Comparison of ENCODE assay signal across 1 cellular context in genomic region chrX:40103565-40104323, GRCh38.
TF ChIP-seq lines count a peak whose summit lies in the region.

No MANE protein-coding gene starts in this region.

TF ChIP-seq in SK-N-SH, 30 proteins besides CTCF, POLR2A, EP300 and RAD21 (continued from another document):
- TF ChIP-seq ZBTB33 (IDR thresholded peaks at IDR 0.05; ENCODE audit: borderline replicate concordance, low read depth) = no peak
